25 cellular contexts compared by ENCODE assay signal in the genomic region with DNA sequence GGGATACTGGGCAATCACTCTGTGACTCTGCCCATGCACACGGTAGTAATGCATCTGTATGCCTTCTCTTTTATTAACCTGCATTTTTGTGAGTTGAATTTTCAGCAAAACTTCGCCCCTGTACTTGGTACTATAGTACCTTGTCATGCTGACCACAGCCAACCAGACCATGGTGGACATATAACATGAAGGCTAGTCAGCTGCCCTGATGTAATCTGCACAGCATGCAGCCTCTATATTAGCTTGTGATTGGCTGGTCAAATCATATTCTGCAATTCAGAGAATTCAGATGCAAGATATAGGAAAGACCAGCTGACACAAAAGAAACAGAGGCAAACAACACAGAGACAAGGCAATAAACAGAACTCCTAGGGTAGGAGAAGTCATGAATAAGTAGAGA.
"Had no signal": no experiment of that assay in that cellular context is flagged by ENCODE, and none has a peak within 500 bp of the region (broad histone marks: within the 10 kb centered on the region; RNA-seq: fewer than 3 reads in every experiment).

No MANE protein-coding gene starts in this region.

- H3K4me2 ChIP-seq: smooth muscle cell had no signal

- H3K79me2 ChIP-seq: parathyroid adenoma had no signal

- H3K4me1 ChIP-seq: parathyroid adenoma, psoas muscle, stomach, thyroid gland, tibial nerve, upper lobe of left lung, vagina had no signal

- H3K9me3 ChIP-seq: ovary, psoas muscle, spleen, stomach, thoracic aorta, thyroid gland, tibial nerve, upper lobe of left lung, vagina had no signal

- H3K27me3 ChIP-seq: neural progenitor cell, ovary, spleen, stomach, thyroid gland, tibial nerve, upper lobe of left lung, vagina had no signal

- ATAC-seq: natural killer cell; psoas muscle; right cardiac atrium; sciatic nerve; stimulated activated effector memory CD8-positive, alpha-beta T cell treated with anti-CD3 and anti-CD28 coated beads, Interleukin-12 subunit alpha, Interleukin-12 subunit beta, amount 100 ng/mL, for 72 hours; stimulated activated naive B cell treated with anti-CD40 and anti-IgM and Interleukin-4, amounts not matched to agents 10 μg/mL and 1 μg/mL and 100 μg/mL, for 72 hours had no signal

- H3K36me3 ChIP-seq: neural progenitor cell, ovary, spleen, stomach, thoracic aorta, thyroid gland, tibial nerve, upper lobe of left lung, vagina had no signal

- H2AFZ ChIP-seq: neural progenitor cell, parathyroid adenoma had no signal

- FAIRE-seq: urothelium cell line had no signal

- H3K9ac ChIP-seq: neural progenitor cell, parathyroid adenoma had no signal

- H3K27ac ChIP-seq: neural progenitor cell, ovary, parathyroid adenoma, psoas muscle, skin epidermis, spleen, stomach, thoracic aorta, thyroid gland, tibial nerve, upper lobe of left lung, vagina had no signal

- DNase-seq: natural killer cell; occipital lobe; ovary; posterior cingulate gyrus; psoas muscle; right cardiac atrium; spleen; stimulated activated CD4-positive, alpha-beta T cell treated with anti-CD3 and anti-CD28 coated beads, Interleukin-12 subunit alpha, Interleukin-12 subunit beta, amount 100 ng/mL, for 4 hours; stimulated activated CD4-positive, alpha-beta T cell treated with anti-CD3 and anti-CD28 coated beads, Interleukin-1b, Interleukin-23, amount 100 ng/mL, for 48 hours; stimulated activated CD4-positive, alpha-beta T cell treated with anti-CD3 and anti-CD28 coated beads, Interleukin-4, amount 100 ng/mL, for 1 hour; stimulated activated naive B cell treated with anti-CD40 and anti-IgM and Interleukin-4, amounts not matched to agents 10 μg/mL and 1 μg/mL and 100 μg/mL, for 72 hours; stimulated activated naive CD4-positive, alpha-beta T cell treated with Interleukin-2 at 50 U/mL for 16 hours; stomach; thyroid gland; upper lobe of left lung had no signal

- H3K4me3 ChIP-seq: neural progenitor cell, ovary, psoas muscle, skin epidermis, smooth muscle cell, spleen, stomach, thoracic aorta, thyroid gland, tibial nerve, upper lobe of left lung, vagina had no signal
